15 cellular contexts compared by ENCODE assay signal in genomic region chr6:170439366-170440351, GRCh38.
DNase-seq lines count a peak whose midpoint lies in the region; ATAC-seq and TF ChIP-seq lines count a peak whose summit lies in the region.
"Had no signal": no experiment of that assay in that cellular context is flagged by ENCODE, and none has a peak within 500 bp of the region (broad histone marks: within the 10 kb centered on the region; RNA-seq: fewer than 3 reads in every experiment).

No MANE protein-coding gene starts in this region.

- H3K4me1 ChIP-seq in SK-N-SH (ENCODE audit: control insufficient read depth in 1 of 2, insufficient read depth in 2 of 2, low read depth in 1 of 2, low read length in 1 of 2) (peaks cover 18 to 35% of the 10 kb centered on the region in 2 experiments; a peak in 3 of 4 replicates), stomach (peaks cover 9 to 17% (median 11%) of the 10 kb centered on the region in 4 donors)

- H3K36me3 ChIP-seq in SK-N-SH (replicated peaks in 1 of 2; ENCODE audit: control insufficient read depth in 1 of 2, insufficient read depth in 2 of 2, low read length in 1 of 2): peaks cover 0 to 5% of the 10 kb centered on the region in 2 experiments
- H3K36me3 ChIP-seq in brain microvascular endothelial cell (replicated peaks): no peaks in the 10 kb centered on the region
- no peaks in the 10 kb centered on the region for H3K36me3 ChIP-seq in stomach
- H3K36me3 ChIP-seq: SJCRH30, thyroid gland had no signal

- H3K27me3 Mint-ChIP-seq in memory B cell: peaks cover 8% of the 10 kb centered on the region

- H3K27ac ChIP-seq in SK-N-SH (ENCODE audit: low read depth in 2 of 2, low read length in 1 of 2) (no peak overlapping the region; a peak in 1 of 4 replicates), brain microvascular endothelial cell (peak overlapping the region; percentile 49), stomach (no peak overlapping the region)
- H3K27ac ChIP-seq: HL-60, SJCRH30, thyroid gland had no signal

- no peaks in the 10 kb centered on the region for H4K20me1 ChIP-seq in SK-N-SH (ENCODE audit: insufficient read depth)

- H3K9ac ChIP-seq in SK-N-SH: no peak overlapping the region

- no peaks in the 10 kb centered on the region for H3K9me2 ChIP-seq in SK-N-SH

- no peak for TF ChIP-seq EP300 in SK-N-SH (IDR thresholded peaks at IDR 0.05; ENCODE audit: borderline replicate concordance in 1 of 2, low read depth in 1 of 2, low read length in 1 of 2)
- TF ChIP-seq EP300 in stomach (IDR thresholded peaks at IDR 0.05): no peak

- no peaks in the 10 kb centered on the region for H3K9me3 ChIP-seq in SK-N-SH
- H3K9me3 ChIP-seq in stomach: no peaks in the 10 kb centered on the region
- H3K9me3 ChIP-seq: mucosa of descending colon, thyroid gland had no signal

- POLR2A ChIA-PET in SK-N-SH (lab: Yijun Ruan, JAX): no interaction called here

- intact Hi-C loops in stomach (cut with DNase I; ENCODE audit: low total_unique reads): no loop called here

- H3K4me2 ChIP-seq in SK-N-SH: no peak overlapping the region

- TF ChIP-seq RAD21 in SK-N-SH (IDR thresholded peaks at IDR 0.05; ENCODE audit: low read length): no peak

- H3K4me1 Mint-ChIP-seq in memory B cell: no peaks in the 10 kb centered on the region

- no peak for TF ChIP-seq POLR2A in stomach (IDR thresholded peaks at IDR 0.05)

- peak; percentile 29 for DNase-seq in SK-N-SH
- DNase-seq in brain microvascular endothelial cell: peak; percentile 28
- DNase-seq in memory B cell (ENCODE audit: low spot score in 2 of 2): no peak
- DNase-seq in stomach: peak; percentile 13
- DNase-seq in NCI-H2081 (lab: John Stamatoyannopoulos, UW): no peak
- DNase-seq in NCI-H1105 treated with DMSO at 0.1 percent for 48 hours (lab: John Stamatoyannopoulos, UW): no peak
- DNase-seq in NCI-H510A treated with DMSO at 0.1 percent for 48 hours (lab: John Stamatoyannopoulos, UW): no peak
- DNase-seq: activated CD4-positive, CD25-positive, alpha-beta regulatory T cell; MV-4-11; SJCRH30; thyroid gland had no signal

- ATAC-seq in SK-N-SH treated with all-trans-retinoic acid at 6 μM for 48 hours: no peak
- ATAC-seq in memory B cell (ENCODE audit: low read depth): no peak
- ATAC-seq: esophagus mucosa, mucosa of descending colon had no signal

- TF ChIP-seq CTCF in SK-N-SH (IDR thresholded peaks at IDR 0.05): no peak
- TF ChIP-seq CTCF in brain microvascular endothelial cell (IDR thresholded peaks at IDR 0.05; ENCODE audit: low read depth, low read length, missing control alignments): no peak
- TF ChIP-seq CTCF in stomach (IDR thresholded peaks at IDR 0.05): no peak

- CTCF ChIA-PET in SK-N-SH (lab: Yijun Ruan, JAX): interaction anchor here (0.6 to 1.2 kb wide), 7 partner anchors 22 to 608 kb away, joined by 3 to 4 read pairs (median 3); no protein-coding TSS in a partner anchor

- H3K4me3 ChIP-seq in SK-N-SH (ENCODE audit: low read depth in 2 of 2, low read length in 1 of 2) (no peak overlapping the region), brain microvascular endothelial cell (ENCODE audit: low read depth, low read length) (no peak overlapping the region), stomach (no peak overlapping the region)
- H3K4me3 ChIP-seq: mucosa of descending colon, SJCRH30, thyroid gland had no signal

- peak overlapping the region; percentile 14 for H3K27ac Mint-ChIP-seq in memory B cell

- H3K27me3 ChIP-seq in SK-N-SH (ENCODE audit: insufficient read depth) (no peaks in the 10 kb centered on the region), brain microvascular endothelial cell (replicated peaks) (no peaks in the 10 kb centered on the region), stomach (peaks cover 0 to 3% (median 0%) of the 10 kb centered on the region in 3 donors)
- H3K27me3 ChIP-seq: SJCRH30, thyroid gland had no signal

- H3K4me3 Mint-ChIP-seq in memory B cell: no peak overlapping the region

- WGBS in SK-N-SH (ENCODE audit: low lambda C conversion rate): 90% methylated on average over 13 of the region's 21 CpGs
- 75 to 89% (median 83%) methylated on average over 16 to 21 of the region's 21 CpGs for WGBS in stomach, 5 donors

- no peaks in the 10 kb centered on the region for H3K79me2 ChIP-seq in SK-N-SH (ENCODE audit: insufficient read depth)

- peaks cover 2% of the 10 kb centered on the region for H3K36me3 Mint-ChIP-seq in memory B cell

- no peak overlapping the region for H2AFZ ChIP-seq in SK-N-SH (ENCODE audit: low read depth)

- in situ Hi-C loops in brain microvascular endothelial cell (cut with HindIII; ENCODE audit: low pct_ligation_motif_present, low sequenced_read_pairs): no loop called here

- no peaks in the 10 kb centered on the region for H3F3A ChIP-seq in SK-N-SH (replicated peaks; ENCODE audit: insufficient read depth)

- H3K9me3 Mint-ChIP-seq in memory B cell: peaks cover 5% of the 10 kb centered on the region

TF ChIP-seq in SK-N-SH, 30 proteins besides CTCF, POLR2A, EP300 and RAD21:
- TF ChIP-seq TAF1 (IDR thresholded peaks at IDR 0.05; ENCODE audit: borderline replicate concordance, low read depth, low read length) (no peak), TCF12 (IDR thresholded peaks at IDR 0.05) (0 out of 2 replicates have a peak, but pooled peaks have one; percentile 14)
- TF ChIP-seq, protein P1, sequence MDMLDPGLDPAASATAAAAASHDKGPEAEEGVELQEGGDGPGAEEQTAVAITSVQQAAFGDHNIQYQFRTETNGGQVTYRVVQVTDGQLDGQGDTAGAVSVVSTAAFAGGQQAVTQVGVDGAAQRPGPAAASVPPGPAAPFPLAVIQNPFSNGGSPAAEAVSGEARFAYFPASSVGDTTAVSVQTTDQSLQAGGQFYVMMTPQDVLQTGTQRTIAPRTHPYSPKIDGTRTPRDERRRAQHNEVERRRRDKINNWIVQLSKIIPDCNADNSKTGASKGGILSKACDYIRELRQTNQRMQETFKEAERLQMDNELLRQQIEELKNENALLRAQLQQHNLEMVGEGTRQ (IDR thresholded peaks at IDR 0.05; ENCODE audit: borderline replicate concordance, low read depth, low read length): no peak
TF ChIP-seq in SK-N-SH: peak in this region for 1.

TF ChIP-seq in SK-N-SH treated with all-trans-retinoic acid at 6 μM for 48 hours, 23 proteins besides CTCF, POLR2A, EP300 and RAD21:
- TF ChIP-seq OSR1 (CRISPR knock-in tag; IDR thresholded peaks at IDR 0.05) (no peak), CREB5 (CRISPR knock-in tag; IDR thresholded peaks at IDR 0.05; ENCODE audit: low read depth) (no peak), ZNF70 (CRISPR knock-in tag; IDR thresholded peaks at IDR 0.05) (no peak), PATZ1 (CRISPR knock-in tag; IDR thresholded peaks at IDR 0.05; ENCODE audit: borderline replicate concordance) (no peak), GLIS3 (CRISPR knock-in tag; IDR thresholded peaks at IDR 0.05) (no peak), BACH2 (CRISPR knock-in tag; IDR thresholded peaks at IDR 0.05; ENCODE audit: borderline replicate concordance) (no peak), ZFP30 (CRISPR knock-in tag; IDR thresholded peaks at IDR 0.05) (no peak)

Comparison
In these comparisons a context has a peak if more than half of its experiments do, and no peak if none do; other contexts are left out.
1. DNase-seq: peak in SK-N-SH (single experiment), brain microvascular endothelial cell (single experiment) and stomach (single experiment); none in memory B cell (0 of 2), NCI-H2081 (0 of 2), NCI-H1105 treated with DMSO at 0.1 percent for 48 hours (single experiment) and NCI-H510A treated with DMSO at 0.1 percent for 48 hours (single experiment).